ENCODE assay signal across 8 cellular contexts in the genomic region with DNA sequence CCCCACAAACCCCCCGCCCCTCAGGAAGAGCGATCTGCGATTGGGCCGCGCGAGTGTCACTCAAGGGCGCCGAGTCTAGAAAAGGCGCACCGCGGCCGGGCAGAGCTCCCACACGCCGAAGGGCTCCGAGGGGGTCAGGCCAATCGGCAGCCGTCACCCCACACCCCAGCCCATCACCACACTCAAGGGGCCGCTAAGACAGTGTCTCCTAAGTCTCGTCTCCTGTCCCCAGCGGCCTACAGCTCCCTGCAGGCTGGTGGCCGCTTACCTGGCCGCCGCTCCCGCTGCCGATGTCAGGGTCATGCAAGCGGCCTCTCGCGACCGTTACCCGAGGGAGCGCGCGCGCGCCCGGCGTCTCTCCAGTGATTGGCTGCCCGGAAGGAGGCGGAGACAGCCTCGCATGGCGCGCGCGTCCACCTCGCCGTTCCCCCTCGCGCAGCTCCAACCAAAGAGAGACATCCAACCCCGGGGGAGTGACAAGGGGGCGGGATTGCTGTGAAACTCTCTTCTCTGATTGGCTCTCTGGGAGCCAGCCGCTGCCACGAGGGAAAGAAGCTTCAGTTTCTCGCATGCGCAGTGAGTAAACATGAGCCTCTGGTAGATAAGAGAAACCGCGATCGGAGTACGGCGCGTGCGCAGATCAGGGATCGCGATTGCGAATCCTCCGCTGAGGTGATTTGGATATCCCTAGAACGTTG. TPM values are rescaled to one million over a fixed set of nuclear protein-coding genes. Genes with fewer than 3 reads are reported as not detected.
DNase-seq lines count a peak whose midpoint lies in the region; ATAC-seq, FAIRE-seq and TF ChIP-seq lines count a peak whose summit lies in the region.

A gene with protein sequence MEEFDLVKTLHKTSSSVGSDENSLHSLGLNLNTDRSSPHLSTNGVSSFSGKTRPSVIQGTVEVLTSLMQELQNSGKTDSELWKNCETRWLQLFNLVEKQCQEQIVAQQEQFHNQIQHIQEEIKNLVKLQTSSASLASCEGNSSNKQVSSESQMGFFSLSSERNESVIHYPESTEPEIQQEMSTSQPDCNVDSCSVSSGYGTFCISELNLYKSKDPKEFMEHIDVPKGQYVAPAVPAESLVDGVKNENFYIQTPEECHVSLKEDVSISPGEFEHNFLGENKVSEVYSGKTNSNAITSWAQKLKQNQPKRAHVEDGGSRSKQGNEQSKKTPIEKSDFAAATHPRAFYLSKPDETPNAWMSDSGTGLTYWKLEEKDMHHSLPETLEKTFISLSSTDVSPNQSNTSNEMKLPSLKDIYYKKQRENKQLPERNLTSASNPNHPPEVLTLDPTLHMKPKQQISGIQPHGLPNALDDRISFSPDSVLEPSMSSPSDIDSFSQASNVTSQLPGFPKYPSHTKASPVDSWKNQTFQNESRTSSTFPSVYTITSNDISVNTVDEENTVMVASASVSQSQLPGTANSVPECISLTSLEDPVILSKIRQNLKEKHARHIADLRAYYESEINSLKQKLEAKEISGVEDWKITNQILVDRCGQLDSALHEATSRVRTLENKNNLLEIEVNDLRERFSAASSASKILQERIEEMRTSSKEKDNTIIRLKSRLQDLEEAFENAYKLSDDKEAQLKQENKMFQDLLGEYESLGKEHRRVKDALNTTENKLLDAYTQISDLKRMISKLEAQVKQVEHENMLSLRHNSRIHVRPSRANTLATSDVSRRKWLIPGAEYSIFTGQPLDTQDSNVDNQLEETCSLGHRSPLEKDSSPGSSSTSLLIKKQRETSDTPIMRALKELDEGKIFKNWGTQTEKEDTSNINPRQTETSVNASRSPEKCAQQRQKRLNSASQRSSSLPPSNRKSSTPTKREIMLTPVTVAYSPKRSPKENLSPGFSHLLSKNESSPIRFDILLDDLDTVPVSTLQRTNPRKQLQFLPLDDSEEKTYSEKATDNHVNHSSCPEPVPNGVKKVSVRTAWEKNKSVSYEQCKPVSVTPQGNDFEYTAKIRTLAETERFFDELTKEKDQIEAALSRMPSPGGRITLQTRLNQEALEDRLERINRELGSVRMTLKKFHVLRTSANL (minus strand): TSS at position 335 of the 698 bp plus-strand sequence. CDS start 2,777 bp downstream, outside the sequence.
Gene MTRFR, plus strand, starts transcription at position 630 of the 698 bp plus-strand sequence. CDS start 20,239 bp downstream, outside the sequence.

- peak; percentile 96 for FAIRE-seq in GM12891 (lab: Jason Lieb, UNC)

- H3K9me3 ChIP-seq in heart left ventricle, result no peaks in the 10 kb centered on the region

- peak; percentile 88 for ATAC-seq in HG02840 (IDR thresholded peaks at IDR 0.05; ENCODE audit: low FRiP score, unreplicated experiment)
- ATAC-seq in T-cell (replicated peaks in 1 of 4), result peak; percentile 89 to 93 (median 93)
- peak; percentile 99 for ATAC-seq in heart left ventricle

- DNase-seq in GM12891 (ENCODE audit: insufficient read length, low spot score) (peak; percentile 86), NCI-H1436 treated with DMSO at 0.1 percent for 48 hours (lab: John Stamatoyannopoulos, UW) (peak; percentile 98), T-cell (peak; percentile 95 to 100 (median 99)), heart left ventricle (peak; percentile 98 to 99 (median 99)), pons (ENCODE audit: low spot score) (peak; percentile 100), type B pancreatic cell (ENCODE audit: extremely low spot score, unreplicated experiment) (peak; percentile 99)

- intact Hi-C loops in heart left ventricle (cut with DNase I), result loop anchor here in 9 of 10 donors (2.0 to 10.0 kb wide), 8 partner anchors 188 to 438 kb away; partner anchors contain the start of genes ARL6IP4 (in 3 of the 9) and OGFOD2 (in 3 of the 9)

- H3K36me3 ChIP-seq in heart left ventricle, result peaks cover 0 to 14% (median 6%) of the 10 kb centered on the region in 9 donors

- H3K36me3 Mint-ChIP-seq in T-cell (peaks cover 9% of the 10 kb centered on the region), type B pancreatic cell (peaks cover 8% of the 10 kb centered on the region)

- H3K27ac ChIP-seq in adipose tissue (ENCODE audit: low read depth, low read length) (peak within 1 kb of the TSS; percentile 11), heart left ventricle (peak within 1 kb of the TSS; percentile 70 to 96 (median 92))

- WGBS in adipose tissue, 3 donors, result 0 to 1% (median 0%) methylated on average over 65 to 66 of the region's 66 CpGs
- WGBS in heart left ventricle, 4 donors, result 0 to 1% (median 0%) methylated on average over 37 to 66 of the region's 66 CpGs

- peak within 1 kb of the TSS; percentile 97 to 99 for H3K27ac Mint-ChIP-seq in T-cell
- H3K27ac Mint-ChIP-seq in type B pancreatic cell, result peak within 1 kb of the TSS; percentile 96

- H3K4me1 ChIP-seq in heart left ventricle, result peaks cover 0 to 63% (median 28%) of the 10 kb centered on the region in 12 donors

- H3K4me3 Mint-ChIP-seq in T-cell (peak within 1 kb of the TSS; percentile 99 to 100 (median 100)), type B pancreatic cell (peak within 1 kb of the TSS; percentile 98)

- TF ChIP-seq CTCF in heart left ventricle (IDR thresholded peaks at IDR 0.05) (no peak), type B pancreatic cell (conservative IDR thresholded peaks at IDR 0.05) (no peak)

- H3K4me1 Mint-ChIP-seq in T-cell, result peaks cover 76 to 84% (median 84%) of the 10 kb centered on the region in 3 donors
- peaks cover 14% of the 10 kb centered on the region for H3K4me1 Mint-ChIP-seq in type B pancreatic cell (ENCODE audit: unreplicated experiment)

- TF ChIP-seq POLR2A in GM12891 (IDR thresholded peaks at IDR 0.05; ENCODE audit: low read depth, low read length), result peak; percentile 99
- peak; percentile 98 to 100 for TF ChIP-seq POLR2A in heart left ventricle (IDR thresholded peaks at IDR 0.05)

- CTCF ChIA-PET in T-cell (lab: Charles Lee), result interaction anchor here (0.5 to 2.0 kb wide), 12 partner anchors 9 to 1760 kb away, joined by 3 to 17 read pairs (median 3); partner anchors contain the start of gene BRI3BP (in 1 of the 2)

- peak within 1 kb of the TSS; percentile 42 to 97 (median 86) for H3K4me3 ChIP-seq in heart left ventricle

- no peaks in the 10 kb centered on the region for H3K27me3 ChIP-seq in heart left ventricle

- POLR2A ChIA-PET in T-cell (lab: Charles Lee), result interaction anchor here (0.5 to 2.8 kb wide), 21 partner anchors 9 to 1651 kb away, joined by 3 to 27 read pairs (median 5); partner anchors contain the start of genes ARL6IP4 (in 1 of the 2) and SBNO1 (in 1 of the 2)

- H3K27me3 Mint-ChIP-seq in T-cell (no peaks in the 10 kb centered on the region), type B pancreatic cell (no peaks in the 10 kb centered on the region)

- H3K9me3 Mint-ChIP-seq in T-cell, result no peaks in the 10 kb centered on the region
- no peaks in the 10 kb centered on the region for H3K9me3 Mint-ChIP-seq in type B pancreatic cell

TF ChIP-seq in GM12891, 5 proteins besides CTCF, POLR2A, EP300 and RAD21:
- TF ChIP-seq POU2F2 (IDR thresholded peaks at IDR 0.05; ENCODE audit: low read depth, low read length) (peak; percentile 91), TAF1 (IDR thresholded peaks at IDR 0.05; ENCODE audit: low read depth, low read length) (peak; percentile 93), PAX5 (IDR thresholded peaks at IDR 0.05; ENCODE audit: insufficient read depth, low read length, severe bottlenecking) (peak; percentile 12), POLR2AphosphoS5 (IDR thresholded peaks at IDR 0.05; ENCODE audit: low read depth, low read length) (peak; percentile 99), SPI1 (IDR thresholded peaks at IDR 0.05; ENCODE audit: low read depth, low read length) (no peak)

RNA-seq across cellular contexts. Expression of the first gene that starts in this region (rescaled TPM):
- polyA plus RNA-seq in GM12891 (2012; ENCODE audit: low read depth, missing spikeins), result 17.9 TPM
- total RNA-seq in T-cell, result 100 to 1,000 TPM in 1 of 5 donors, 10 to 100 TPM in 4; 48.5 to 105 (median 56.3) TPM
- polyA plus RNA-seq in adipose tissue, result 1 to 10 TPM; 3.8 to 6.3 (median 4.6) TPM
- total RNA-seq in heart left ventricle, result 10 to 100 TPM; 17.7 to 32.3 (median 23.4) TPM
- polyA plus RNA-seq in heart left ventricle, result 1 to 10 TPM; 6.0 to 7.1 TPM
- 15.1 and 52.3 TPM in 2 replicates for total RNA-seq in type B pancreatic cell (ENCODE audit: low replicate concordance)

RNA-seq across cellular contexts. Expression of gene MTRFR, which starts in this region (rescaled TPM):
- polyA plus RNA-seq in GM12891 (2012; ENCODE audit: low read depth, missing spikeins), result 7.4 TPM
- 10 to 100 TPM; 33.7 to 49.7 (median 42.4) TPM for total RNA-seq in T-cell
- 10 to 100 TPM in 1 of 3 donors, 1 to 10 TPM in 2; 3.5 to 11.4 (median 3.5) TPM for polyA plus RNA-seq in adipose tissue
- 10 to 100 TPM in 6 of 9 donors, 1 to 10 TPM in 3; 7.9 to 13.3 (median 11.3) TPM for total RNA-seq in heart left ventricle
- 10 to 100 TPM; 12.4 to 16.0 TPM for polyA plus RNA-seq in heart left ventricle
- total RNA-seq in type B pancreatic cell (ENCODE audit: low replicate concordance), result 13.9 and 17.2 TPM in 2 replicates

Comparison
In these comparisons a context has a peak if more than half of its experiments do, and no peak if none do; other contexts are left out.
1. Peak in every context shown above with its lines: DNase-seq, ATAC-seq, H3K4me3 ChIP-seq and H3K27ac ChIP-seq.